Comparison of ENCODE assay signal across 8 cellular contexts in genomic region chr12:92574046-92574783, GRCh38.
A peak's percentile ranks its signal among the peaks of the same experiment; 100 is the strongest.
DNase-seq lines count a peak whose midpoint lies in the region; ATAC-seq and TF ChIP-seq lines count a peak whose summit lies in the region.

No MANE protein-coding gene starts in this region.

- H3K36me3 ChIP-seq in OCI-LY3 (replicated peaks; ENCODE audit: low read depth, low read length): no peaks in the 10 kb centered on the region

- POLR2A ChIA-PET in AG04450 (lab: Yijun Ruan, JAX): no interaction called here

- no peak overlapping the region for H3K9ac ChIP-seq in OCI-LY3 (ENCODE audit: low read length)

- H3K79me2 ChIP-seq in OCI-LY3 (ENCODE audit: low read length): no peaks in the 10 kb centered on the region

- H3K27ac ChIP-seq in AG04450 (ENCODE audit: low read depth, low read length): no peak overlapping the region
- H3K27ac ChIP-seq in OCI-LY3 (ENCODE audit: low read length): no peak overlapping the region
- peak overlapping the region; percentile 87 for H3K27ac ChIP-seq in foreskin keratinocyte

- 0 out of 2 replicates have a peak overlapping the region, but pooled peaks have one; percentile 72 for H2AFZ ChIP-seq in OCI-LY3 (ENCODE audit: low read depth, low read length)

- TF ChIP-seq CTCF in AG04450 (IDR thresholded peaks at IDR 0.05; ENCODE audit: low read depth, low read length) (peak; percentile 48), GM12872 (IDR thresholded peaks at IDR 0.05; ENCODE audit: insufficient read depth, low read depth, low read length) (peak; percentile 45; the same call in 2 of the 3 replicates), OCI-LY3 (IDR thresholded peaks at IDR 0.05; ENCODE audit: low read depth, low read length) (peak; percentile 73), foreskin keratinocyte (conservative IDR thresholded peaks at IDR 0.05) (peak; percentile 67)

- H3K4me1 ChIP-seq in OCI-LY3 (ENCODE audit: low read length): peaks cover 29% of the 10 kb centered on the region
- H3K4me1 ChIP-seq in foreskin keratinocyte: peaks cover 9% of the 10 kb centered on the region

- CTCF ChIA-PET in AG04450 (lab: Charles Lee): interaction anchor here (1.0 to 2.0 kb wide), 2 partner anchors 75 to 1192 kb away, joined by 3 to 8 read pairs; no protein-coding TSS in a partner anchor

- no peaks in the 10 kb centered on the region for H4K20me1 ChIP-seq in OCI-LY3 (ENCODE audit: insufficient read depth, low read length)

- H3K4me3 ChIP-seq in AG04450 (ENCODE audit: low read depth, low read length) (no peak overlapping the region), OCI-LY3 (ENCODE audit: low read length) (no peak overlapping the region)

- peak; percentile 28 for ATAC-seq in foreskin keratinocyte
- ATAC-seq in GM21360 (IDR thresholded peaks at IDR 0.05; ENCODE audit: unreplicated experiment): no peak
- no peak for ATAC-seq in HG02678 (IDR thresholded peaks at IDR 0.05; ENCODE audit: unreplicated experiment)
- ATAC-seq in GM21528 (IDR thresholded peaks at IDR 0.05; ENCODE audit: low FRiP score, unreplicated experiment): no peak
- no peak for ATAC-seq in GM21515 (IDR thresholded peaks at IDR 0.05; ENCODE audit: unreplicated experiment)

- H3K27me3 ChIP-seq in AG04450 (ENCODE audit: control insufficient read depth, insufficient read depth, low read length): no peaks in the 10 kb centered on the region
- H3K27me3 ChIP-seq in OCI-LY3 (ENCODE audit: low read depth, low read length): no peaks in the 10 kb centered on the region
- no peaks in the 10 kb centered on the region for H3K27me3 ChIP-seq in foreskin keratinocyte

- peak overlapping the region; percentile 33; the same call in 1 of the 2 replicates for H3K4me2 ChIP-seq in OCI-LY3 (ENCODE audit: low read length)

- H3K9me3 ChIP-seq in AG04450 (ENCODE audit: control insufficient read depth, insufficient read depth, low read length): no peaks in the 10 kb centered on the region
- H3K9me3 ChIP-seq in OCI-LY3 (ENCODE audit: insufficient read depth, low read length): no peaks in the 10 kb centered on the region

- no peak for DNase-seq in AG04450 (ENCODE audit: low read depth, low spot score)
- DNase-seq in foreskin keratinocyte: peak in 1 of 2 donors; percentile 55
